16 cellular contexts compared by ENCODE assay signal in genomic region chr10:132548869-132549268, GRCh38. TPM values are rescaled to one million over a fixed set of nuclear protein-coding genes. Genes with fewer than 3 reads are reported as not detected.
A peak's percentile ranks its signal among the peaks of the same experiment; 100 is the strongest.
DNase-seq lines count a peak whose midpoint lies in the region; ATAC-seq and TF ChIP-seq lines count a peak whose summit lies in the region.
"Had no signal": no experiment of that assay in that cellular context is flagged by ENCODE, and none has a peak within 500 bp of the region (broad histone marks: within the 10 kb centered on the region; RNA-seq: fewer than 3 reads in every experiment).

No MANE protein-coding gene starts in this region.

- H4K8ac ChIP-seq in neuronal stem cell (ENCODE audit: low read depth, low read length): no peak overlapping the region

- peak; percentile 38 for DNase-seq in activated CD8-positive, alpha-beta memory T cell treated with anti-CD3 and anti-CD28 coated beads, Interleukin-2, amount 10 ng/mL, durations not matched to agents 7 days and 5 days
- DNase-seq in activated CD8-positive, alpha-beta memory T cell treated with anti-CD3 and anti-CD28 coated beads, Interleukin-2, amount 50 U/mL, for 4 hours: no peak
- DNase-seq in NB4 (ENCODE audit: low read depth) (peak; percentile 7), neuronal stem cell (ENCODE audit: low spot score) (no peak), suprapubic skin (ENCODE audit: low spot score in 2 of 2) (peak; percentile 53 to 77), NCI-H345 treated with DMSO at 0.1 percent for 48 hours (lab: John Stamatoyannopoulos, UW; ENCODE audit: unreplicated experiment) (no peak)
- no peak for DNase-seq in activated CD4-positive, alpha-beta T cell treated with anti-CD3 and anti-CD28 coated beads, Interleukin-2, amount 10 ng/mL, durations not matched to agents 24 days and 14 days
- DNase-seq in stimulated activated naive CD4-positive, alpha-beta T cell (lab: John Stamatoyannopoulos, UW): no peak
- DNase-seq: C1 segment of cervical spinal cord, DMS 273 treated with DMSO at 0.1 percent for 48 hours, GF-D8, NCI-H1930, NCI-H82, PC-3 had no signal

- H3K4me1 Mint-ChIP-seq in activated CD8-positive, alpha-beta memory T cell treated with anti-CD3 and anti-CD28 coated beads, Interleukin-2, amount 10 ng/mL, durations not matched to agents 7 days and 5 days: peaks cover 32% of the 10 kb centered on the region
- peaks cover 29% of the 10 kb centered on the region for H3K4me1 Mint-ChIP-seq in activated CD4-positive, alpha-beta T cell treated with anti-CD3 and anti-CD28 coated beads, Interleukin-2, amount 10 ng/mL, durations not matched to agents 24 days and 14 days

- H3K9me3 ChIP-seq in neuronal stem cell (replicated peaks in 1 of 2; ENCODE audit: control insufficient read depth in 2 of 2, insufficient read depth in 1 of 2, low read depth in 1 of 2, low read length in 2 of 2) (no peaks in the 10 kb centered on the region), suprapubic skin (no peaks in the 10 kb centered on the region)

- H3K27me3 Mint-ChIP-seq in activated CD8-positive, alpha-beta memory T cell treated with anti-CD3 and anti-CD28 coated beads, Interleukin-2, amount 10 ng/mL, durations not matched to agents 7 days and 5 days: no peaks in the 10 kb centered on the region
- H3K27me3 Mint-ChIP-seq in activated CD4-positive, alpha-beta T cell treated with anti-CD3 and anti-CD28 coated beads, Interleukin-2, amount 10 ng/mL, durations not matched to agents 24 days and 14 days: no peaks in the 10 kb centered on the region

- ATAC-seq in activated CD8-positive, alpha-beta memory T cell treated with anti-CD3 and anti-CD28 coated beads, Interleukin-2, amount 10 ng/mL, durations not matched to agents 7 days and 5 days: no peak
- ATAC-seq: PC-3 had no signal

- H3K4ac ChIP-seq in neuronal stem cell (ENCODE audit: low read length): no peak overlapping the region

- intact Hi-C loops in activated CD4-positive, alpha-beta T cell treated with anti-CD3 and anti-CD28 coated beads, Interleukin-2, amount 10 ng/mL, durations not matched to agents 24 days and 14 days (cut with micrococcal nuclease): no loop called here

- H3K36me3 Mint-ChIP-seq in activated CD8-positive, alpha-beta memory T cell treated with anti-CD3 and anti-CD28 coated beads, Interleukin-2, amount 10 ng/mL, durations not matched to agents 7 days and 5 days: no peaks in the 10 kb centered on the region
- H3K36me3 Mint-ChIP-seq in activated CD4-positive, alpha-beta T cell treated with anti-CD3 and anti-CD28 coated beads, Interleukin-2, amount 10 ng/mL, durations not matched to agents 24 days and 14 days (ENCODE audit: low read depth): peaks cover 3% of the 10 kb centered on the region

- no peak overlapping the region for H3K27ac Mint-ChIP-seq in activated CD8-positive, alpha-beta memory T cell treated with anti-CD3 and anti-CD28 coated beads, Interleukin-2, amount 10 ng/mL, durations not matched to agents 7 days and 5 days
- no peak overlapping the region for H3K27ac Mint-ChIP-seq in activated CD4-positive, alpha-beta T cell treated with anti-CD3 and anti-CD28 coated beads, Interleukin-2, amount 10 ng/mL, durations not matched to agents 24 days and 14 days

- H3K9me3 Mint-ChIP-seq in activated CD8-positive, alpha-beta memory T cell treated with anti-CD3 and anti-CD28 coated beads, Interleukin-2, amount 10 ng/mL, durations not matched to agents 7 days and 5 days (ENCODE audit: low read depth): no peaks in the 10 kb centered on the region
- no peaks in the 10 kb centered on the region for H3K9me3 Mint-ChIP-seq in activated CD4-positive, alpha-beta T cell treated with anti-CD3 and anti-CD28 coated beads, Interleukin-2, amount 10 ng/mL, durations not matched to agents 24 days and 14 days

- no peak overlapping the region for H2BK12ac ChIP-seq in neuronal stem cell (ENCODE audit: low read length)

- no peaks in the 10 kb centered on the region for H3K27me3 ChIP-seq in neuronal stem cell (ENCODE audit: control insufficient read depth in 3 of 3, insufficient read depth in 3 of 3, low read depth in 1 of 3, low read length in 3 of 3)
- H3K27me3 ChIP-seq in suprapubic skin: no peaks in the 10 kb centered on the region

- H3K4me2 ChIP-seq in neuronal stem cell (ENCODE audit: insufficient read depth, low read length, poor library complexity, severe bottlenecking): no peak overlapping the region

- no peak for TF ChIP-seq POLR2A in NB4 (IDR thresholded peaks at IDR 0.05; ENCODE audit: extremely low read depth, insufficient read length)
- no peak for TF ChIP-seq POLR2A in suprapubic skin (IDR thresholded peaks at IDR 0.05)

- no peak overlapping the region for H2BK5ac ChIP-seq in neuronal stem cell (ENCODE audit: low read length)

- no peak overlapping the region for H3K18ac ChIP-seq in neuronal stem cell (ENCODE audit: low read length)

- CTCF ChIA-PET in activated CD8-positive, alpha-beta memory T cell treated with anti-CD3 and anti-CD28 coated beads, Interleukin-2, amount 10 ng/mL, durations not matched to agents 7 days and 5 days (lab: Charles Lee): no interaction called here

- no peak overlapping the region for H3K9ac ChIP-seq in neuronal stem cell (ENCODE audit: low read depth, low read length, poor library complexity)

- no peaks in the 10 kb centered on the region for H3K36me3 ChIP-seq in neuronal stem cell (replicated peaks in 1 of 2; ENCODE audit: control insufficient read depth in 2 of 2, insufficient read depth in 2 of 2, low read length in 2 of 2)
- no peaks in the 10 kb centered on the region for H3K36me3 ChIP-seq in suprapubic skin

- H3K14ac ChIP-seq in neuronal stem cell (ENCODE audit: low read length): no peak overlapping the region

- no peak for TF ChIP-seq EP300 in suprapubic skin (IDR thresholded peaks at IDR 0.05)

- H3K4me3 ChIP-seq in NB4 (ENCODE audit: low read depth, low read length) (no peak overlapping the region), neuronal stem cell (ENCODE audit: low read length in 2 of 2) (no peak overlapping the region), suprapubic skin (no peak overlapping the region)

- no peak overlapping the region for H2AK5ac ChIP-seq in neuronal stem cell (ENCODE audit: low read depth, low read length)

- peak overlapping the region; percentile 65 for H3K23ac ChIP-seq in neuronal stem cell (ENCODE audit: low read depth, low read length, poor library complexity)

- no peak overlapping the region for H3K4me3 Mint-ChIP-seq in activated CD8-positive, alpha-beta memory T cell treated with anti-CD3 and anti-CD28 coated beads, Interleukin-2, amount 10 ng/mL, durations not matched to agents 7 days and 5 days
- H3K4me3 Mint-ChIP-seq in activated CD4-positive, alpha-beta T cell treated with anti-CD3 and anti-CD28 coated beads, Interleukin-2, amount 10 ng/mL, durations not matched to agents 24 days and 14 days: no peak overlapping the region

- no peak overlapping the region for H4K91ac ChIP-seq in neuronal stem cell (ENCODE audit: low read depth, low read length, poor library complexity)

- no CpG with 5 or more reads among the region's 14 CpGs for WGBS in neuronal stem cell (ENCODE audit: extremely low coverage in 2 of 2, insufficient read length in 2 of 2, insufficient replicate concordance in 1 of 2), 2 donors
- WGBS in suprapubic skin: 90% methylated on average over 14 of the region's 14 CpGs

- H2AFZ ChIP-seq in neuronal stem cell (ENCODE audit: low read length): no peak overlapping the region

- no peaks in the 10 kb centered on the region for H3K4me1 ChIP-seq in neuronal stem cell (ENCODE audit: control insufficient read depth in 2 of 2, insufficient read depth in 1 of 2, low read depth in 1 of 2, low read length in 2 of 2)
- peaks cover 29% of the 10 kb centered on the region for H3K4me1 ChIP-seq in suprapubic skin

- no peak overlapping the region for H2BK120ac ChIP-seq in neuronal stem cell (ENCODE audit: low read depth, low read length)

- TF ChIP-seq CTCF in NB4 (IDR thresholded peaks at IDR 0.05; ENCODE audit: low read depth, low read length): no peak
- no peak for TF ChIP-seq CTCF in suprapubic skin (IDR thresholded peaks at IDR 0.05)

- peak overlapping the region; percentile 58 for H2BK15ac ChIP-seq in neuronal stem cell (ENCODE audit: low read length)

- H3K79me1 ChIP-seq in neuronal stem cell (ENCODE audit: low read depth, low read length): peaks cover 11% of the 10 kb centered on the region

- no peak overlapping the region for H3K27ac ChIP-seq in neuronal stem cell (replicated peaks; ENCODE audit: low read length)
- H3K27ac ChIP-seq in suprapubic skin: no peak overlapping the region
- H3K27ac ChIP-seq: 22Rv1, RWPE1 had no signal

RNA-seq across cellular contexts. Expression of gene INPP5A, which starts 11.3 kb away (rescaled TPM):
- 1 to 10 TPM; 6.6 to 7.0 TPM for total RNA-seq in activated CD8-positive, alpha-beta memory T cell treated with anti-CD3 and anti-CD28 coated beads, Interleukin-2, amount 10 ng/mL, durations not matched to agents 7 days and 5 days
- 13.4 TPM for polyA plus RNA-seq in neuronal stem cell (2013, experiment 1 of 2)
- polyA plus RNA-seq in neuronal stem cell (2013, experiment 2 of 2): 13.7 TPM
- total RNA-seq in suprapubic skin: 10 to 100 TPM; 28.1 to 39.1 (median 32.3) TPM
- 10.3 and 10.5 TPM in 2 replicates for total RNA-seq in activated CD4-positive, alpha-beta T cell treated with anti-CD3 and anti-CD28 coated beads, Interleukin-2, amount 10 ng/mL, durations not matched to agents 24 days and 14 days

Comparison
In these comparisons a context has a peak if more than half of its experiments do, and no peak if none do; other contexts are left out.
1. DNase-seq: peak in activated CD8-positive, alpha-beta memory T cell treated with anti-CD3 and anti-CD28 coated beads, Interleukin-2, amount 10 ng/mL, durations not matched to agents 7 days and 5 days (single experiment), NB4 (single experiment) and suprapubic skin (2 of 2); none in activated CD8-positive, alpha-beta memory T cell treated with anti-CD3 and anti-CD28 coated beads, Interleukin-2, amount 50 U/mL, for 4 hours (single experiment), neuronal stem cell (single experiment), activated CD4-positive, alpha-beta T cell treated with anti-CD3 and anti-CD28 coated beads, Interleukin-2, amount 10 ng/mL, durations not matched to agents 24 days and 14 days (single experiment), stimulated activated naive CD4-positive, alpha-beta T cell (0 of 6) and NCI-H345 treated with DMSO at 0.1 percent for 48 hours (single experiment).